Comparison of ENCODE assay signal across 19 cellular contexts in the genomic region with DNA sequence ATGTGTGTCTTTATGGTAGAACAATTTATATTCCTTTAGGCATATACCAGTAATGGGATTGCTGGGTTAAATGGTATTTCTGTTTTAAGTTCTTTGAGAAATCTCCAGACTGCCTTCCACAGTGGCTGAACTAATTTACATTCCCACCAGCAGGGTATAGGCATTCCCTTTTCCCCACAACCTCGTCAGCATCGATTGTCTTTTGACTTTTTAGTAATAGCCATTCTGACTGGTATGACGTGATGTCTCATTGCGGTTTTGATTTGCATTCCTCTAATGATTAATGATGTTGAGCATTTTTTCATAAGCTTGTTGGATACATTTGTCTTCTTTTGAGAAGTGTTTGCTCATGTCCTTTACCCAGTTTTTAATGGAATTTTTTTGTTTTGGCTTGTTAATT. TPM values are rescaled to one million over a fixed set of nuclear protein-coding genes. Genes with fewer than 3 reads are reported as not detected.
DNase-seq lines count a peak whose midpoint lies in the region; TF ChIP-seq lines count a peak whose summit lies in the region.
"Had no signal": no experiment of that assay in that cellular context is flagged by ENCODE, and none has a peak within 500 bp of the region (broad histone marks: within the 10 kb centered on the region; RNA-seq: fewer than 3 reads in every experiment).

No MANE protein-coding gene starts in this region.

- no peaks in the 10 kb centered on the region for H3K4me1 ChIP-seq in A673 (ENCODE audit: insufficient read depth, low read length, poor library complexity, severe bottlenecking)
- H3K4me1 ChIP-seq: parathyroid adenoma had no signal

- H3K36me3 ChIP-seq in A673 (ENCODE audit: insufficient read depth, low read length, poor library complexity, severe bottlenecking): no peaks in the 10 kb centered on the region
- H3K36me3 ChIP-seq: cardiac muscle cell had no signal

- DNase-seq in A673 (ENCODE audit: low spot score): peak; percentile 23
- DNase-seq in HCEC 1CT: peak; percentile 78
- peak; percentile 35 to 68 for DNase-seq in SHP77 (lab: John Stamatoyannopoulos, UW)
- DNase-seq in fibroblast of mammary gland (ENCODE audit: low read depth): peak; percentile 20
- DNase-seq in NCI-H2196 (lab: John Stamatoyannopoulos, UW; ENCODE audit: unreplicated experiment): no peak
- no peak for DNase-seq in central memory CD4-positive, alpha-beta T cell
- DNase-seq in NCI-H2029 treated with DMSO at 0.1 percent for 48 hours (lab: John Stamatoyannopoulos, UW): no peak
- no peak for DNase-seq in activated CD4-positive, alpha-beta T cell treated with anti-CD3 and anti-CD28 coated beads, Interleukin-2, amount 50 U/mL, for 4 hours
- DNase-seq: activated CD4-positive, CD25-positive, alpha-beta regulatory T cell treated with anti-CD3 and anti-CD28 coated beads, Interleukin-2, amount 50 U/mL, for 72 hours; activated CD8-positive, alpha-beta memory T cell treated with anti-CD3 and anti-CD28 coated beads, Interleukin-2, amount 50 U/mL, for 48 hours; activated naive CD4-positive, alpha-beta T cell treated with Interleukin-2 at 50 U/mL for 16 hours; AML-193; effector CD4-positive, alpha-beta T cell; left ventricle myocardium superior; MM.1S; NCI-H2107; stimulated activated naive CD4-positive, alpha-beta T cell had no signal

- CTCF ChIA-PET in A673 (lab: Charles Lee): no interaction called here

- POLR2A ChIA-PET in A673 (lab: Charles Lee; ENCODE audit: low non-redundant PET): no interaction called here

- no peak for TF ChIP-seq CTCF in A673 (conservative IDR thresholded peaks at IDR 0.05; ENCODE audit: low read depth, low read length)
- no peak for TF ChIP-seq CTCF in fibroblast of mammary gland (conservative IDR thresholded peaks at IDR 0.05; ENCODE audit: control insufficient read depth, insufficient read depth, low read depth, low read length)

- BruUV-seq in A673 (replicated peaks; lab: Mats Ljungman, UMichigan): no TSS peak

- no peaks in the 10 kb centered on the region for H3K27me3 ChIP-seq in A673 (replicated peaks; ENCODE audit: insufficient read depth, low read depth, low read length, poor library complexity)

- no peak overlapping the region for H3K27ac ChIP-seq in A673 (ENCODE audit: low read depth, low read length, poor library complexity, severe bottlenecking)
- H3K27ac ChIP-seq: cardiac muscle cell, parathyroid adenoma had no signal

- no peak overlapping the region for H3K4me3 ChIP-seq in A673 (ENCODE audit: low read depth, low read length, poor library complexity, severe bottlenecking)
- H3K4me3 ChIP-seq in fibroblast of mammary gland (ENCODE audit: control insufficient read depth, low read depth, low read length): no peak overlapping the region
- H3K4me3 ChIP-seq: cardiac muscle cell had no signal

- H3K9me3 ChIP-seq in A673 (ENCODE audit: low read depth, low read length, poor library complexity, severe bottlenecking): no peaks in the 10 kb centered on the region

- intact Hi-C loops in A673 (cut with micrococcal nuclease; ENCODE audit: unreplicated experiment): no loop called here

RNA-seq across cellular contexts. Expression of a gene that starts 5.3 kb away (rescaled TPM):
- total RNA-seq in A673 (2021): 15.6 and 16.5 TPM in 2 replicates

Comparison
In these comparisons a context has a peak if more than half of its experiments do, and no peak if none do; other contexts are left out.
1. DNase-seq: peak in A673 (single experiment), HCEC 1CT (single experiment), SHP77 (2 of 2) and fibroblast of mammary gland (single experiment); none in NCI-H2196 (single experiment), central memory CD4-positive, alpha-beta T cell (single experiment), NCI-H2029 treated with DMSO at 0.1 percent for 48 hours (single experiment) and activated CD4-positive, alpha-beta T cell treated with anti-CD3 and anti-CD28 coated beads, Interleukin-2, amount 50 U/mL, for 4 hours (0 of 2).